18 cellular contexts compared by ENCODE assay signal in genomic region chr20:48625136-48625900, GRCh38.
"Had no signal": no experiment of that assay in that cellular context is flagged by ENCODE, and none has a peak within 500 bp of the region (broad histone marks: within the 10 kb centered on the region; RNA-seq: fewer than 3 reads in every experiment).

No MANE protein-coding gene starts in this region.

- ATAC-seq: activated CD4-positive, alpha-beta T cell treated with anti-CD3 and anti-CD28 coated beads for 36 hours; activated CD8-positive, alpha-beta T cell treated with anti-CD3 and anti-CD28 coated beads for 36 hours; left lung; mucosa of descending colon; naive thymus-derived CD4-positive, alpha-beta T cell; WTC11 had no signal

- H3K4me3 ChIP-seq: left lung, mucosa of descending colon, thyroid gland had no signal

- H3K4me3 Mint-ChIP-seq: activated CD4-positive, alpha-beta T cell treated with anti-CD3 and anti-CD28 coated beads for 36 hours; activated CD8-positive, alpha-beta T cell treated with anti-CD3 and anti-CD28 coated beads for 36 hours; activated T-cell treated with anti-CD3 and anti-CD28 coated beads, Interleukin-2, amount 50 U/mL, for 24 hours; WTC11 had no signal

- H3K9me3 Mint-ChIP-seq: activated CD8-positive, alpha-beta T cell treated with anti-CD3 and anti-CD28 coated beads for 36 hours; activated T-cell treated with anti-CD3 and anti-CD28 coated beads, Interleukin-2, amount 50 U/mL, for 24 hours; activated T-helper 2 cell treated with anti-CD3 and anti-CD28 coated beads, Interferon-gamma antibody, Interleukin-2, Interleukin-4, amounts not matched to agents 10 μg/mL and 5 μg/mL and 100 μg/mL, durations not matched to agents 14 hours and 24 hours and 36 hours; WTC11 had no signal

- H3K27ac Mint-ChIP-seq: activated CD4-positive, alpha-beta T cell treated with anti-CD3 and anti-CD28 coated beads for 36 hours; activated T-cell treated with anti-CD3 and anti-CD28 coated beads, Interleukin-2, amount 50 U/mL, for 24 hours; activated T-helper 2 cell treated with anti-CD3 and anti-CD28 coated beads, Interferon-gamma antibody, Interleukin-2, Interleukin-4, amounts not matched to agents 10 μg/mL and 5 μg/mL and 100 μg/mL, durations not matched to agents 14 hours and 24 hours and 36 hours; WTC11 had no signal

- H3K27me3 ChIP-seq: thyroid gland had no signal

- H3K27ac ChIP-seq: left lung, thyroid gland had no signal

- DNase-seq: activated CD4-positive, alpha-beta T cell treated with anti-CD3 and anti-CD28 coated beads for 36 hours; activated CD8-positive, alpha-beta T cell treated with anti-CD3 and anti-CD28 coated beads for 36 hours; activated naive CD4-positive, alpha-beta T cell treated with Interleukin-2 at 50 U/mL for 16 hours; activated T-cell treated with anti-CD3 and anti-CD28 coated beads, Interleukin-2, amount 50 U/mL, for 24 hours; dermis blood vessel endothelial cell; head of caudate nucleus; naive thymus-derived CD4-positive, alpha-beta T cell; occipital lobe; retina; SK-N-SH; stimulated activated CD4-positive, alpha-beta T cell treated with anti-CD3 and anti-CD28 coated beads, Interleukin-12 subunit alpha, Interleukin-12 subunit beta, amount 100 ng/mL, for 4 hours; stimulated activated CD4-positive, alpha-beta T cell treated with anti-CD3 and anti-CD28 coated beads, Interleukin-1b, Interleukin-23, amount 100 ng/mL, for 48 hours; stimulated activated naive CD4-positive, alpha-beta T cell treated with Interleukin-2 at 50 U/mL for 16 hours; thyroid gland had no signal

- H3K36me3 Mint-ChIP-seq: WTC11 had no signal

- H3K9me3 ChIP-seq: left lung, mucosa of descending colon, SK-N-SH, thyroid gland had no signal

- H3K27me3 Mint-ChIP-seq: activated CD4-positive, alpha-beta T cell treated with anti-CD3 and anti-CD28 coated beads for 36 hours; activated CD8-positive, alpha-beta T cell treated with anti-CD3 and anti-CD28 coated beads for 36 hours; activated T-cell treated with anti-CD3 and anti-CD28 coated beads, Interleukin-2, amount 50 U/mL, for 24 hours; naive thymus-derived CD4-positive, alpha-beta T cell had no signal
